24 cellular contexts compared by ENCODE assay signal in the genomic region with DNA sequence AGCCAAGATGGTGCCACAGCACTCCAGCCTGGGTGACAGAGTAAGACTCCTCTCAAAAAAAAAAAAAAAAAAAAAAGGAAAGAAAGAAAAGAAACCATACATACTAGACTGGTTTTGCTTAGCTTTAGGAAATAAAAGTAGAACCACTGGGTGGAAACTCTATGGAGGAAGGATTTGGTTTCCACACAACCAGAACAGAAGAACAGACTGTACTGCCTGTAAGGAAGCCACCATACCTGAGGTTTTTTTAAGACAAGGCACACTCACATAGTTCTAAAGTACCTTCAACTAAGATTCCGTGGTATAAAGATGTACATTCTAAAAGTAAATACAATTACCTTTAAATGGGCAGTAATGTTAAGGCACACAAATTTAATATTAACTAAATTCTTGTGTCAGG. TPM values are rescaled to one million over a fixed set of nuclear protein-coding genes. Genes with fewer than 3 reads are reported as not detected.
A peak's percentile ranks its signal among the peaks of the same experiment; 100 is the strongest.
DNase-seq lines count a peak whose midpoint lies in the region; ATAC-seq and TF ChIP-seq lines count a peak whose summit lies in the region.
"Had no signal": no experiment of that assay in that cellular context is flagged by ENCODE, and none has a peak within 500 bp of the region (broad histone marks: within the 10 kb centered on the region; RNA-seq: fewer than 3 reads in every experiment).

No MANE protein-coding gene starts in this region.

- H3K4me1 Mint-ChIP-seq in stimulated activated naive CD8-positive, alpha-beta T cell treated with anti-CD3 and anti-CD28 coated beads, Interleukin-15, amount 100 ng/mL, for 72 hours: no peaks in the 10 kb centered on the region
- H3K4me1 Mint-ChIP-seq in central memory CD8-positive, alpha-beta T cell: no peaks in the 10 kb centered on the region
- H3K4me1 Mint-ChIP-seq: GM23338 had no signal

- no peak for ATAC-seq in stimulated activated naive CD8-positive, alpha-beta T cell treated with anti-CD3 and anti-CD28 coated beads, Interleukin-15, amount 100 ng/mL, for 72 hours
- no peak for ATAC-seq in stimulated activated naive CD8-positive, alpha-beta T cell treated with anti-CD3 and anti-CD28 coated beads, Interleukin-15, Interleukin-2, amounts not matched to agents 100 U/mL and 50 U/mL, for 24 hours
- no peak for ATAC-seq in central memory CD8-positive, alpha-beta T cell (replicated peaks; ENCODE audit: extremely low read depth, poor library complexity, severe bottlenecking)
- no peak for ATAC-seq in lower lobe of right lung
- ATAC-seq in HG03521 (IDR thresholded peaks at IDR 0.05; ENCODE audit: unreplicated experiment): no peak
- ATAC-seq: GM12878, GM23338 had no signal

- H3K36me3 ChIP-seq in lower lobe of right lung: peaks cover 98% of the 10 kb centered on the region

- peaks cover 68% of the 10 kb centered on the region for H3K36me3 Mint-ChIP-seq in central memory CD8-positive, alpha-beta T cell (ENCODE audit: insufficient read depth)

- no peaks in the 10 kb centered on the region for H3K27me3 Mint-ChIP-seq in stimulated activated naive CD8-positive, alpha-beta T cell treated with anti-CD3 and anti-CD28 coated beads, Interleukin-15, amount 100 ng/mL, for 72 hours
- no peaks in the 10 kb centered on the region for H3K27me3 Mint-ChIP-seq in central memory CD8-positive, alpha-beta T cell
- H3K27me3 Mint-ChIP-seq: CD4-positive, alpha-beta T cell had no signal

- no peak for DNase-seq in stimulated activated naive CD8-positive, alpha-beta T cell treated with anti-CD3 and anti-CD28 coated beads, Interleukin-15, amount 100 ng/mL, for 72 hours
- DNase-seq in stimulated activated naive CD8-positive, alpha-beta T cell treated with anti-CD3 and anti-CD28 coated beads, Interleukin-15, Interleukin-2, amounts not matched to agents 100 U/mL and 50 U/mL, for 24 hours: no peak
- DNase-seq in central memory CD8-positive, alpha-beta T cell (ENCODE audit: low spot score in 2 of 2): no peak
- DNase-seq in lower lobe of right lung (no peak), NCI-H1092 treated with DMSO at 0.1 percent for 48 hours (lab: John Stamatoyannopoulos, UW) (no peak), activated gamma-delta T cell treated with Interleukin-2 at 50 U/mL for 16 hours (no peak)
- DNase-seq: ACHN; CD4-positive, alpha-beta T cell; COR-L47; DND-41; NCI-H1417; NCI-H1694 treated with DMSO at 0.1 percent for 48 hours; NCI-H2081 treated with DMSO at 0.1 percent for 48 hours; NCI-H2171 treated with DMSO at 0.1 percent for 48 hours; NCI-H446; NCI-H526; Peyer's patch; SJCRH30 had no signal

- H3K27ac ChIP-seq in lower lobe of right lung: peak overlapping the region; percentile 20
- H3K27ac ChIP-seq: BLaER1, KMS-11, Peyer's patch, SJCRH30 had no signal

- H3K4me3 ChIP-seq in lower lobe of right lung: no peak overlapping the region
- H3K4me3 ChIP-seq: BLaER1, GM12878, GM23338, HAP-1, Peyer's patch, SJCRH30 had no signal

- intact Hi-C loops in lower lobe of right lung (cut with DNase I): no loop called here

- no peak overlapping the region for H3K4me3 Mint-ChIP-seq in stimulated activated naive CD8-positive, alpha-beta T cell treated with anti-CD3 and anti-CD28 coated beads, Interleukin-15, amount 100 ng/mL, for 72 hours
- no peak overlapping the region for H3K4me3 Mint-ChIP-seq in central memory CD8-positive, alpha-beta T cell
- H3K4me3 Mint-ChIP-seq: CD4-positive, alpha-beta T cell; GM23338 had no signal

- H3K27ac Mint-ChIP-seq in stimulated activated naive CD8-positive, alpha-beta T cell treated with anti-CD3 and anti-CD28 coated beads, Interleukin-15, amount 100 ng/mL, for 72 hours: peak overlapping the region; percentile 19 to 63
- peak overlapping the region; percentile 62 for H3K27ac Mint-ChIP-seq in central memory CD8-positive, alpha-beta T cell (ENCODE audit: low read depth)
- H3K27ac Mint-ChIP-seq: CD4-positive, alpha-beta T cell; GM23338 had no signal

- no peaks in the 10 kb centered on the region for H3K9me3 ChIP-seq in lower lobe of right lung
- H3K9me3 ChIP-seq: BLaER1, HAP-1, Peyer's patch, SJCRH30 had no signal

- no peak for TF ChIP-seq CTCF in lower lobe of right lung (IDR thresholded peaks at IDR 0.05)

- no peaks in the 10 kb centered on the region for H3K27me3 ChIP-seq in lower lobe of right lung (ENCODE audit: low read depth)
- H3K27me3 ChIP-seq: BLaER1, Peyer's patch, SJCRH30 had no signal

- no peaks in the 10 kb centered on the region for H3K9me3 Mint-ChIP-seq in stimulated activated naive CD8-positive, alpha-beta T cell treated with anti-CD3 and anti-CD28 coated beads, Interleukin-15, amount 100 ng/mL, for 72 hours
- no peaks in the 10 kb centered on the region for H3K9me3 Mint-ChIP-seq in central memory CD8-positive, alpha-beta T cell
- H3K9me3 Mint-ChIP-seq: CD4-positive, alpha-beta T cell; GM23338 had no signal

- no peaks in the 10 kb centered on the region for H3K4me1 ChIP-seq in lower lobe of right lung
- H3K4me1 ChIP-seq: BLaER1, HAP-1, Peyer's patch, SJCRH30 had no signal

RNA-seq across cellular contexts. Expression of a gene that starts 58.6 kb away (rescaled TPM):
- 62.3 TPM for total RNA-seq in lower lobe of right lung
